In the genomic region with DNA sequence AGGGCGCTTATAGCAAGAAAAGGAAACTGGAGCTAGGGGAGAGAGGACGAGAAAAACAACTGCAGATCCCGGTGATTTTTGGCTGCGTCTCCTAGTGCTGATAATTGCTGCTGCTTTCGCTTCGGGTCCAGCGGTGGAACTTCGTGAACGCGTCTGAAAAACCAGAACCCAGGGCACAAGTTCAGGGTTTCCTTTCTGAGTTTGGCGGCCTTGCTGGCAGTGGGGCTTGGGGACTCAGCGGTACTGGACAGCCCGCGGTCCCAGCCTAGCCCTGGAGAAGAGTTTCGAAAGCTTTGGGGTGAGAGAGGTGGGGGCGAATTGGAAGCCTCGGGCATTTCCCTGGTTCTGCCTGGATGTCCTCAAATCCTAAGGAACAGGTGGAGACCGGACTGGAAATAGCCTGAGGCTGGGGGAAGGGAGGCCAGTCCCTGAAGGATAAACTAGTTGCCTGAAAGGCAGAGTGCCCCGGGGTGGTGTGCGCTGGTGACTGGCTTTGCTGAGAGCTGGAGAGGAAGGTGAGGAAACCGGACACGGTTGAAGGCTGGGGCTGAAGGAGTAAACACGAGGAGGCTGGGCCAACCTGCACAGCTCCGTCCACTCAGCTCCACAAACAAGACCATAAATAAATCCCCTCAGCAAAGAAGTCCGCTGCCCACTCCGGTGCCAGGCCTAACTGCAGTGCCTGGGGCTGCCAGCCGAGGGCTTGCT, we compare ENCODE assay signal across 8 cellular contexts. TPM values are rescaled to one million over a fixed set of nuclear protein-coding genes. Genes with fewer than 3 reads are reported as not detected.
DNase-seq lines count a peak whose midpoint lies in the region; ATAC-seq and TF ChIP-seq lines count a peak whose summit lies in the region.

No MANE protein-coding gene starts in this region.

- H2BK5ac ChIP-seq in trophoblast cell (ENCODE audit: low read depth, low read length, poor library complexity): peak overlapping the region; percentile 39

- H4K8ac ChIP-seq in trophoblast cell (ENCODE audit: low read depth, low read length): peak overlapping the region; percentile 2

- WGBS in trophoblast cell (ENCODE audit: extremely low coverage, insufficient coverage, insufficient read length): no CpG with 5 or more reads among the region's 27 CpGs

- H3K14ac ChIP-seq in trophoblast cell (ENCODE audit: low read length): no peak overlapping the region

- no peak overlapping the region for H3K18ac ChIP-seq in trophoblast cell (ENCODE audit: low read length)

- H3K27me3 ChIP-seq in right atrium auricular region (no peaks in the 10 kb centered on the region), trophoblast cell (ENCODE audit: insufficient read depth, low read length) (no peaks in the 10 kb centered on the region)

- peak overlapping the region; percentile 19 for H4K91ac ChIP-seq in trophoblast cell (ENCODE audit: low read depth, low read length)

- POLR2A ChIA-PET in AG04449 (lab: Yijun Ruan, JAX): no interaction called here

- H3K27ac ChIP-seq in right atrium auricular region: peak overlapping the region; percentile 93 to 94
- no peak overlapping the region for H3K27ac ChIP-seq in trophoblast cell (ENCODE audit: low read depth, low read length)

- no peaks in the 10 kb centered on the region for H3K79me2 ChIP-seq in trophoblast cell (ENCODE audit: control insufficient read depth, insufficient read depth, low read length, poor library complexity)

- H3K4me1 ChIP-seq in right atrium auricular region (peaks cover 0 to 59% of the 10 kb centered on the region in 2 donors), trophoblast cell (ENCODE audit: control insufficient read depth in 1 of 2, insufficient read depth in 2 of 2, low read length in 2 of 2) (peaks cover 14 to 19% of the 10 kb centered on the region in 2 experiments)

- no peak overlapping the region for H3K4ac ChIP-seq in trophoblast cell (ENCODE audit: low read depth, low read length)

- H3K9me3 ChIP-seq in right atrium auricular region (no peaks in the 10 kb centered on the region), trophoblast cell (ENCODE audit: insufficient read depth, low read depth, low read length) (no peaks in the 10 kb centered on the region)

- in situ Hi-C loops in astrocyte of the cerebellum (cut with HindIII; ENCODE audit: low sequenced_read_pairs): no loop called here

- peak overlapping the region; percentile 97 for H3K4me2 ChIP-seq in trophoblast cell (ENCODE audit: low read length)

- no peak overlapping the region for H2BK12ac ChIP-seq in trophoblast cell (ENCODE audit: low read length)

- no peak overlapping the region for H4K12ac ChIP-seq in trophoblast cell (ENCODE audit: low read depth, low read length)

- ATAC-seq in GM19035 (IDR thresholded peaks at IDR 0.05; ENCODE audit: unreplicated experiment) (peak; percentile 8), HG02870 (IDR thresholded peaks at IDR 0.05; ENCODE audit: unreplicated experiment) (no peak)

- H3K36me3 ChIP-seq in right atrium auricular region: no peaks in the 10 kb centered on the region
- H3K36me3 ChIP-seq in trophoblast cell (ENCODE audit: control insufficient read depth in 1 of 2, insufficient read depth in 2 of 2, low read length in 2 of 2): peaks cover 0 to 2% of the 10 kb centered on the region in 2 experiments

- H3K9ac ChIP-seq in trophoblast cell (ENCODE audit: low read length): no peak overlapping the region

- DNase-seq in AG04449 (ENCODE audit: low read depth, low spot score) (no peak), NCI-H69 (lab: John Stamatoyannopoulos, UW) (peak; percentile 72), astrocyte of the cerebellum (ENCODE audit: low read depth) (no peak), right atrium auricular region (ENCODE audit: low spot score) (peak; percentile 82), trophoblast cell (peak; percentile 80 to 82), NCI-H1436 (lab: John Stamatoyannopoulos, UW) (no peak)

- CTCF ChIA-PET in AG04449 (lab: Yijun Ruan, JAX): interaction anchor here (0.8 to 1.7 kb wide), 4 partner anchors 13 to 47 kb away, joined by 3 to 6 read pairs (median 3); no protein-coding TSS in a partner anchor

- H3K23ac ChIP-seq in trophoblast cell (ENCODE audit: low read length): no peak overlapping the region

- H3K4me3 ChIP-seq in AG04449 (ENCODE audit: low read depth, low read length) (peak overlapping the region; percentile 66), astrocyte of the cerebellum (ENCODE audit: low read depth, low read length) (peak overlapping the region; percentile 57), right atrium auricular region (peak overlapping the region; percentile 79 to 93), trophoblast cell (ENCODE audit: low read depth, low read length) (peak overlapping the region; percentile 69)

- H3K79me1 ChIP-seq in trophoblast cell (ENCODE audit: low read length): peaks cover 4% of the 10 kb centered on the region

- H2BK120ac ChIP-seq in trophoblast cell (ENCODE audit: insufficient read depth, low read length, poor library complexity): peak overlapping the region; percentile 57

- no peak overlapping the region for H2AFZ ChIP-seq in trophoblast cell (ENCODE audit: insufficient read depth, low read length, poor library complexity)

- TF ChIP-seq CTCF in AG04449 (IDR thresholded peaks at IDR 0.05; ENCODE audit: insufficient read depth, low read length, missing control alignments): no peak
- TF ChIP-seq CTCF in astrocyte of the cerebellum (IDR thresholded peaks at IDR 0.05; ENCODE audit: low read depth, low read length, missing control alignments): peak; percentile 56
- TF ChIP-seq CTCF in right atrium auricular region (IDR thresholded peaks at IDR 0.05): peak; percentile 50 to 62

- no peak overlapping the region for H2AK5ac ChIP-seq in trophoblast cell (ENCODE audit: low read length)

RNA-seq across cellular contexts. Expression of a gene that starts 0.9 kb away (rescaled TPM):
- total RNA-seq in right atrium auricular region: 10 to 100 TPM; 70.1 to 89.5 TPM
- polyA plus RNA-seq in trophoblast cell (2013): 17.5 and 17.8 TPM in 2 replicates

Comparison
In these comparisons a context has a peak if more than half of its experiments do, and no peak if none do; other contexts are left out.
1. DNase-seq: peak in NCI-H69 (single experiment), right atrium auricular region (single experiment) and trophoblast cell (2 of 2); none in AG04449 (single experiment), astrocyte of the cerebellum (single experiment) and NCI-H1436 (single experiment).
2. Peak in every context shown above with its lines, with median percentiles within 50 percentile points of each other: H3K4me3 ChIP-seq.